Comparison of ENCODE assay signal across 32 cellular contexts in the genomic region with DNA sequence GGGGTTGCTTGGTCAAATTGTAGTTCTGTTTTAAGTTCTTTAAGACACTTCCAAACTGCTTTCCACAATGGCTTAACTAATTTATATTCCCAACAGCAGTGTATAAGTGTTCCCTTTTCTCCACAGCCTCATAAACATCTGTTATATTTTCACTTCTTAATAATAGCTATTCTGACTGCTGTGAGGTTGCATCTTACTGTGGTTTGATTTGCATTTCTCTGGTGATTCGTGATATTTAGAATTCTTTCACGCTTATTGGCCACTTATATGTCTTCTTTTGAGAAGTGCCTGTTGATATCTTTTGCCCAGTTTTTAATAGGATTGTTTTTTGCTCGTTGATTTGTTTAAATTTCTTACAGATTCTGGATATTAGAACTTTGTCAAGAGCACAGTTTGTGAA.
"Had no signal": no experiment of that assay in that cellular context is flagged by ENCODE, and none has a peak within 500 bp of the region (broad histone marks: within the 10 kb centered on the region; RNA-seq: fewer than 3 reads in every experiment).

No MANE protein-coding gene starts in this region.

- H3K4me3 Mint-ChIP-seq: activated CD4-positive, alpha-beta T cell treated with anti-CD3 and anti-CD28 coated beads, Interleukin-2, amount 10 ng/mL, durations not matched to agents 24 days and 14 days; activated CD8-positive, alpha-beta T cell treated with anti-CD3 and anti-CD28 coated beads for 36 hours; activated naive CD4-positive, alpha-beta T cell treated with anti-CD3 and anti-CD28 coated beads for 36 hours; activated T-cell treated with anti-CD3 and anti-CD28 coated beads, Interleukin-2, amount 50 U/mL, for 4 hours; activated T-helper 1 cell treated with anti-CD3 and anti-CD28 coated beads, Interleukin-12 subunit alpha, Interleukin-12 subunit beta, Interleukin-2, Interleukin-4 antibody, amounts not matched to agents 30 ng/mL and 10 ng/mL and 1 ng/mL, durations not matched to agents 14 hours and 24 hours and 36 hours; brain; T-helper 1 cell treated with Interleukin-12 subunit alpha and Interleukin-12 subunit beta and Interleukin-4 antibody, amounts not matched to agents 30 μg/mL and 1 μg/mL, for 36 hours; T-helper 2 cell treated with Interferon-gamma antibody and Interleukin-4, amounts not matched to agents 5 μg/mL and 100 μg/mL, for 36 hours had no signal

- H3K36me3 Mint-ChIP-seq: activated naive CD4-positive, alpha-beta T cell treated with anti-CD3 and anti-CD28 coated beads, Interleukin-2, amount 50 U/mL, for 72 hours; brain had no signal

- H3K4me1 ChIP-seq: adrenal gland, Peyer's patch, SJSA1 had no signal

- ATAC-seq: activated CD8-positive, alpha-beta T cell treated with anti-CD3 and anti-CD28 coated beads for 36 hours; activated naive CD4-positive, alpha-beta T cell treated with anti-CD3 and anti-CD28 coated beads, Interleukin-2, amount 50 U/mL, for 72 hours; activated T-cell treated with anti-CD3 and anti-CD28 coated beads, Interleukin-2, amount 50 U/mL, for 4 hours; PC-3 had no signal

- H3K4me3 ChIP-seq: adrenal gland, MG63, Peyer's patch, SJSA1 had no signal

- H3K9ac ChIP-seq: SK-N-SH had no signal

- H3K9me3 Mint-ChIP-seq: activated CD4-positive, alpha-beta T cell treated with anti-CD3 and anti-CD28 coated beads, Interleukin-2, amount 10 ng/mL, durations not matched to agents 24 days and 14 days; activated CD8-positive, alpha-beta T cell treated with anti-CD3 and anti-CD28 coated beads for 36 hours; activated naive CD4-positive, alpha-beta T cell treated with anti-CD3 and anti-CD28 coated beads for 36 hours; activated naive CD4-positive, alpha-beta T cell treated with anti-CD3 and anti-CD28 coated beads, Interleukin-2, amount 50 U/mL, for 72 hours; activated T-cell treated with anti-CD3 and anti-CD28 coated beads, Interleukin-2, amount 50 U/mL, for 4 hours; activated T-helper 1 cell treated with anti-CD3 and anti-CD28 coated beads, Interleukin-12 subunit alpha, Interleukin-12 subunit beta, Interleukin-2, Interleukin-4 antibody, amounts not matched to agents 30 ng/mL and 10 ng/mL and 1 ng/mL, durations not matched to agents 14 hours and 24 hours and 36 hours; T-helper 1 cell treated with Interleukin-12 subunit alpha and Interleukin-12 subunit beta and Interleukin-4 antibody, amounts not matched to agents 30 μg/mL and 1 μg/mL, for 36 hours; T-helper 2 cell treated with Interferon-gamma antibody and Interleukin-4, amounts not matched to agents 5 μg/mL and 100 μg/mL, for 36 hours had no signal

- H3K27ac Mint-ChIP-seq: activated CD4-positive, alpha-beta T cell treated with anti-CD3 and anti-CD28 coated beads, Interleukin-2, amount 10 ng/mL, durations not matched to agents 24 days and 14 days; activated CD8-positive, alpha-beta T cell treated with anti-CD3 and anti-CD28 coated beads for 36 hours; activated naive CD4-positive, alpha-beta T cell treated with anti-CD3 and anti-CD28 coated beads for 36 hours; activated naive CD4-positive, alpha-beta T cell treated with anti-CD3 and anti-CD28 coated beads, Interleukin-2, amount 50 U/mL, for 72 hours; activated T-helper 1 cell treated with anti-CD3 and anti-CD28 coated beads, Interleukin-12 subunit alpha, Interleukin-12 subunit beta, Interleukin-2, Interleukin-4 antibody, amounts not matched to agents 30 ng/mL and 10 ng/mL and 1 ng/mL, durations not matched to agents 14 hours and 24 hours and 36 hours; brain; T-helper 1 cell treated with Interleukin-12 subunit alpha and Interleukin-12 subunit beta and Interleukin-4 antibody, amounts not matched to agents 30 μg/mL and 1 μg/mL, for 36 hours; T-helper 2 cell treated with Interferon-gamma antibody and Interleukin-4, amounts not matched to agents 5 μg/mL and 100 μg/mL, for 36 hours had no signal

- H3K4me2 ChIP-seq: SK-N-SH had no signal

- DNase-seq: activated CD4-positive, alpha-beta T cell treated with anti-CD3 and anti-CD28 coated beads, Interleukin-2, amount 10 ng/mL, durations not matched to agents 24 days and 14 days; activated CD4-positive, alpha-beta T cell treated with anti-CD3 and anti-CD28 coated beads, Interleukin-2, amount 50 U/mL, for 4 hours; activated CD8-positive, alpha-beta T cell treated with anti-CD3 and anti-CD28 coated beads for 36 hours; activated gamma-delta T cell treated with Interleukin-2 at 50 U/mL for 16 hours; activated naive CD4-positive, alpha-beta T cell treated with anti-CD3 and anti-CD28 coated beads for 36 hours; activated T-cell treated with anti-CD3 and anti-CD28 coated beads, Interleukin-2, amount 50 U/mL, for 4 hours; adrenal gland; caudate nucleus; cerebellar nuclear complex; MG63; NCI-H1048; NCI-H1105 treated with DMSO at 0.1 percent for 48 hours; NCI-H1436 treated with DMSO at 0.1 percent for 48 hours; NCI-H1694 treated with DMSO at 0.1 percent for 48 hours; NCI-H2029 treated with DMSO at 0.1 percent for 48 hours; NCI-H2107; NCI-H2171; NCI-H510A; NCI-H526; NCI-H748 treated with DMSO at 0.1 percent for 48 hours; NK-92 treated with Interleukin-12 subunit alpha and Interleukin-12 subunit beta, amount 100 ng/mL, for 24 hours; PC-3; Peyer's patch; RPMI8226; SHP77 treated with DMSO at 0.1 percent for 48 hours; SK-N-SH had no signal

- H3K27me3 ChIP-seq: MG63, Peyer's patch, SJSA1 had no signal

- H3K4me1 Mint-ChIP-seq: activated CD4-positive, alpha-beta T cell treated with anti-CD3 and anti-CD28 coated beads, Interleukin-2, amount 10 ng/mL, durations not matched to agents 24 days and 14 days; brain had no signal

- H3K27me3 Mint-ChIP-seq: activated CD4-positive, alpha-beta T cell treated with anti-CD3 and anti-CD28 coated beads, Interleukin-2, amount 10 ng/mL, durations not matched to agents 24 days and 14 days; activated CD8-positive, alpha-beta T cell treated with anti-CD3 and anti-CD28 coated beads for 36 hours; brain had no signal

- H3K27ac ChIP-seq: adrenal gland, Peyer's patch, SJSA1 had no signal

- H3K36me3 ChIP-seq: adrenal gland, MG63, Peyer's patch, SJSA1 had no signal
